Comparison of ENCODE assay signal across 1 cellular context in genomic region chr17:7282752-7283321, GRCh38.
TF ChIP-seq lines count a peak whose summit lies in the region.

No MANE protein-coding gene starts in this region.

TF ChIP-seq in endothelial cell of umbilical vein, 7 proteins besides CTCF, POLR2A, EP300 and RAD21:
- TF ChIP-seq MYC (IDR thresholded peaks at IDR 0.05; ENCODE audit: low read depth, low read length): no peak
- no peak for TF ChIP-seq MAX (IDR thresholded peaks at IDR 0.05; ENCODE audit: insufficient read depth, insufficient read length)
- TF ChIP-seq GATA2 (IDR thresholded peaks at IDR 0.05; ENCODE audit: insufficient read depth, insufficient read length, low read depth, low read length): no peak
- no peak for TF ChIP-seq JUN (IDR thresholded peaks at IDR 0.05; ENCODE audit: borderline replicate concordance, insufficient read depth, insufficient read length, low read depth)
- no peak for TF ChIP-seq POLR2AphosphoS5 (IDR thresholded peaks at IDR 0.05; ENCODE audit: insufficient read depth, low read depth, low read length)
- no peak for TF ChIP-seq EZH2 (IDR thresholded peaks at IDR 0.05; ENCODE audit: borderline replicate concordance, low read depth, low read length, severe bottlenecking)
- TF ChIP-seq FOS (IDR thresholded peaks at IDR 0.05; ENCODE audit: borderline replicate concordance, insufficient read depth, low read length): no peak
